In genomic region chr22:36387914-36388864, GRCh38 we compare ENCODE assay signal across 8 cellular contexts. TPM values are rescaled to one million over a fixed set of nuclear protein-coding genes. Genes with fewer than 3 reads are reported as not detected.
DNase-seq lines count a peak whose midpoint lies in the region; ATAC-seq and TF ChIP-seq lines count a peak whose summit lies in the region.

Gene MYH9 (minus strand): TSS chr22:36387967. CDS start chr22:36349236, 38,731 bp downstream.

- ATAC-seq in HG03442 (IDR thresholded peaks at IDR 0.05; ENCODE audit: unreplicated experiment), result peak; percentile 67

- H3K4me3 ChIP-seq in kidney epithelial cell (ENCODE audit: low read depth, low read length), result peak within 1 kb of the TSS; percentile 85

- no peaks in the 10 kb centered on the region for H3K27me3 ChIP-seq in kidney epithelial cell (ENCODE audit: control insufficient read depth, insufficient read depth, low read length)

- H3K36me3 ChIP-seq in kidney epithelial cell (ENCODE audit: control insufficient read depth, insufficient read depth, low read length), result no peaks in the 10 kb centered on the region

- DNase-seq in Ammon's horn (ENCODE audit: low spot score), result peak; percentile 100
- DNase-seq in GM19238 (ENCODE audit: insufficient read length, low spot score), result peak; percentile 97
- DNase-seq in NCI-H524 treated with DMSO at 0.1 percent for 48 hours (lab: John Stamatoyannopoulos, UW), result peak; percentile 90
- peak; percentile 99 for DNase-seq in activated CD4-positive, alpha-beta T cell treated with anti-CD3 and anti-CD28 coated beads for 4 hours
- DNase-seq in kidney epithelial cell (ENCODE audit: low read depth), result peak; percentile 92
- peak; percentile 100 for DNase-seq in stimulated activated CD4-positive, alpha-beta T cell treated with anti-CD3 and anti-CD28 coated beads, Interleukin-15, amount 100 ng/mL, for 48 hours (ENCODE audit: low read depth in 2 of 2)

- TF ChIP-seq CTCF in kidney epithelial cell (IDR thresholded peaks at IDR 0.05; ENCODE audit: insufficient read depth, low read length, poor library complexity, severe bottlenecking), result no peak

- peak within 1 kb of the TSS; percentile 91 for H3K27ac ChIP-seq in cingulate gyrus (ENCODE audit: low read depth, low read length)

RNA-seq across cellular contexts. Expression of gene MYH9, which starts in this region (rescaled TPM):
- total RNA-seq in kidney epithelial cell, result 1,580 and 1,647 TPM in 2 replicates

Comparison
In these comparisons a context has a peak if more than half of its experiments do, and no peak if none do; other contexts are left out.
1. Peak in every context shown above with its lines: DNase-seq, ATAC-seq, H3K4me3 ChIP-seq and H3K27ac ChIP-seq.